ENCODE assay signal across 8 cellular contexts in genomic region chr3:197428117-197428761, GRCh38.
DNase-seq lines count a peak whose midpoint lies in the region; ATAC-seq and TF ChIP-seq lines count a peak whose summit lies in the region.

No MANE protein-coding gene starts in this region.

- H3K27ac ChIP-seq in CD8-positive, alpha-beta T cell (ENCODE audit: low read depth, low read length): no peak overlapping the region
- H3K27ac ChIP-seq in SK-N-SH (ENCODE audit: low read depth in 2 of 2, low read length in 1 of 2): peak overlapping the region in 1 of 2 experiments; percentile 90; a peak in 2 of 4 replicates
- H3K27ac ChIP-seq in breast epithelium: peak overlapping the region; percentile 3 to 55
- H3K27ac ChIP-seq in naive thymus-derived CD4-positive, alpha-beta T cell (ENCODE audit: low read depth, low read length): no peak overlapping the region

- H3K9me3 Mint-ChIP-seq in CD8-positive, alpha-beta T cell: no peaks in the 10 kb centered on the region
- H3K9me3 Mint-ChIP-seq in naive thymus-derived CD4-positive, alpha-beta T cell: no peaks in the 10 kb centered on the region

- no peaks in the 10 kb centered on the region for H3K36me3 ChIP-seq in CD8-positive, alpha-beta T cell (ENCODE audit: insufficient read depth, low read length)
- H3K36me3 ChIP-seq in SK-N-SH (replicated peaks in 1 of 2; ENCODE audit: control insufficient read depth in 1 of 2, insufficient read depth in 2 of 2, low read length in 1 of 2): no peaks in the 10 kb centered on the region
- H3K36me3 ChIP-seq in breast epithelium: no peaks in the 10 kb centered on the region
- no peaks in the 10 kb centered on the region for H3K36me3 ChIP-seq in naive thymus-derived CD4-positive, alpha-beta T cell (ENCODE audit: control insufficient read depth in 2 of 3, insufficient read depth in 3 of 3, low read length in 3 of 3)

- in situ Hi-C loops in GM13977 (cut with MboI; ENCODE audit: low pct_unique_long_range_greater_than_20kb, low sequenced_read_pairs, unreplicated experiment): no loop called here

- TF ChIP-seq RAD21 in SK-N-SH (IDR thresholded peaks at IDR 0.05; ENCODE audit: low read length): no peak

- CTCF ChIA-PET in CD8-positive, alpha-beta T cell (lab: Charles Lee): no interaction called here
- CTCF ChIA-PET in SK-N-SH (lab: Yijun Ruan, JAX): interaction anchor here (0.6 to 3.0 kb wide), 3 partner anchors 26 to 171 kb away, joined by 3 to 9 read pairs (median 6); no protein-coding TSS in a partner anchor
- CTCF ChIA-PET in naive thymus-derived CD4-positive, alpha-beta T cell (lab: Charles Lee): no interaction called here

- peaks cover 8% of the 10 kb centered on the region for H3K4me1 ChIP-seq in CD8-positive, alpha-beta T cell (ENCODE audit: insufficient read depth, low read length)
- H3K4me1 ChIP-seq in SK-N-SH (ENCODE audit: control insufficient read depth in 1 of 2, insufficient read depth in 2 of 2, low read depth in 1 of 2, low read length in 1 of 2): peaks cover 40 to 60% of the 10 kb centered on the region in 2 experiments
- H3K4me1 ChIP-seq in breast epithelium: no peaks in the 10 kb centered on the region
- peaks cover 0 to 7% of the 10 kb centered on the region in 2 donors for H3K4me1 ChIP-seq in naive thymus-derived CD4-positive, alpha-beta T cell (ENCODE audit: control insufficient read depth in 2 of 2, insufficient read depth in 2 of 2, low read length in 2 of 2)

- no peak overlapping the region for H3K27ac Mint-ChIP-seq in CD8-positive, alpha-beta T cell
- H3K27ac Mint-ChIP-seq in naive thymus-derived CD4-positive, alpha-beta T cell: peak overlapping the region in 7 of 9 donors; percentile 32 to 92 (median 56)

- peaks cover 21% of the 10 kb centered on the region for H3K4me1 Mint-ChIP-seq in CD8-positive, alpha-beta T cell (ENCODE audit: low read depth)
- peaks cover 10 to 52% (median 28%) of the 10 kb centered on the region in 7 donors for H3K4me1 Mint-ChIP-seq in naive thymus-derived CD4-positive, alpha-beta T cell

- H3K27me3 Mint-ChIP-seq in CD8-positive, alpha-beta T cell (ENCODE audit: low read depth): peaks cover 14% of the 10 kb centered on the region
- H3K27me3 Mint-ChIP-seq in naive thymus-derived CD4-positive, alpha-beta T cell: peaks cover 0 to 11% (median 4%) of the 10 kb centered on the region in 5 donors

- no peak overlapping the region for H2AFZ ChIP-seq in SK-N-SH (ENCODE audit: low read depth)

- H3K27me3 ChIP-seq in CD8-positive, alpha-beta T cell (ENCODE audit: insufficient read depth, low read length): no peaks in the 10 kb centered on the region
- H3K27me3 ChIP-seq in SK-N-SH (ENCODE audit: insufficient read depth) (no peaks in the 10 kb centered on the region), breast epithelium (no peaks in the 10 kb centered on the region)
- no peaks in the 10 kb centered on the region for H3K27me3 ChIP-seq in naive thymus-derived CD4-positive, alpha-beta T cell (ENCODE audit: control insufficient read depth in 2 of 2, insufficient read depth in 2 of 2, low read length in 2 of 2)

- no peak for TF ChIP-seq CTCF in CD8-positive, alpha-beta T cell (IDR thresholded peaks at IDR 0.05)
- no peak for TF ChIP-seq CTCF in SK-N-SH (IDR thresholded peaks at IDR 0.05)
- no peak for TF ChIP-seq CTCF in breast epithelium (IDR thresholded peaks at IDR 0.05)
- TF ChIP-seq CTCF in GM13977 (IDR thresholded peaks at IDR 0.05; ENCODE audit: extremely low read depth, insufficient read depth, missing control alignments): no peak

- no peak for TF ChIP-seq POLR2A in breast epithelium (IDR thresholded peaks at IDR 0.05)

- ATAC-seq in CD8-positive, alpha-beta T cell: peak; percentile 71
- peak; percentile 86 for ATAC-seq in naive thymus-derived CD4-positive, alpha-beta T cell

- H3K79me2 ChIP-seq in SK-N-SH (ENCODE audit: insufficient read depth): no peaks in the 10 kb centered on the region

- POLR2A ChIA-PET in CD8-positive, alpha-beta T cell (lab: Charles Lee): no interaction called here
- POLR2A ChIA-PET in SK-N-SH (lab: Yijun Ruan, JAX): no interaction called here
- POLR2A ChIA-PET in naive thymus-derived CD4-positive, alpha-beta T cell (lab: Charles Lee): no interaction called here

- H3K36me3 Mint-ChIP-seq in CD8-positive, alpha-beta T cell: no peaks in the 10 kb centered on the region
- H3K36me3 Mint-ChIP-seq in naive thymus-derived CD4-positive, alpha-beta T cell: peaks cover 0 to 6% (median 0%) of the 10 kb centered on the region in 5 donors

- intact Hi-C loops in CD8-positive, alpha-beta T cell (cut with DNase I, micrococcal nuclease): no loop called here
- intact Hi-C loops in breast epithelium (cut with DNase I; ENCODE audit: low total_unique reads): no loop called here
- intact Hi-C loops in naive thymus-derived CD4-positive, alpha-beta T cell (cut with micrococcal nuclease): no loop called here

- no peaks in the 10 kb centered on the region for H4K20me1 ChIP-seq in SK-N-SH (ENCODE audit: insufficient read depth)

- H3K4me3 ChIP-seq in CD8-positive, alpha-beta T cell (ENCODE audit: low read depth, low read length): no peak overlapping the region
- H3K4me3 ChIP-seq in SK-N-SH (ENCODE audit: low read depth in 2 of 2, low read length in 1 of 2) (no peak overlapping the region), breast epithelium (peak overlapping the region in 1 of 3 donors; percentile 13)
- no peak overlapping the region for H3K4me3 ChIP-seq in naive thymus-derived CD4-positive, alpha-beta T cell (ENCODE audit: low read length)

- H3K9me2 ChIP-seq in SK-N-SH: no peaks in the 10 kb centered on the region

- WGBS in SK-N-SH (ENCODE audit: low lambda C conversion rate): 69% methylated on average over 10 of the region's 10 CpGs

- peak overlapping the region; percentile 58 for H3K4me3 Mint-ChIP-seq in CD8-positive, alpha-beta T cell
- H3K4me3 Mint-ChIP-seq in naive thymus-derived CD4-positive, alpha-beta T cell: peak overlapping the region; percentile 66 to 84 (median 72)

- H3K4me2 ChIP-seq in SK-N-SH: no peak overlapping the region

- H3F3A ChIP-seq in SK-N-SH (replicated peaks; ENCODE audit: insufficient read depth): peaks cover 8% of the 10 kb centered on the region

- H3K9ac ChIP-seq in SK-N-SH: no peak overlapping the region

- TF ChIP-seq EP300 in SK-N-SH (IDR thresholded peaks at IDR 0.05; ENCODE audit: borderline replicate concordance in 1 of 2, low read depth in 1 of 2, low read length in 1 of 2): no peak

- DNase-seq in CD8-positive, alpha-beta T cell: peak in 5 of 7 experiments; percentile 19 to 53 (median 30)
- DNase-seq in SK-N-SH (peak; percentile 54), breast epithelium (ENCODE audit: low spot score in 2 of 2) (no peak), NCI-H146 treated with DMSO at 0.1 percent for 48 hours (lab: John Stamatoyannopoulos, UW; ENCODE audit: unreplicated experiment) (no peak), NCI-H2196 treated with DMSO at 0.1 percent for 48 hours (lab: John Stamatoyannopoulos, UW; ENCODE audit: unreplicated experiment) (no peak), NCI-H2107 (lab: John Stamatoyannopoulos, UW) (no peak), GM13977 (ENCODE audit: low spot score) (no peak)
- peak in 7 of 9 donors; percentile 16 to 63 (median 34) for DNase-seq in naive thymus-derived CD4-positive, alpha-beta T cell

- H3K9me3 ChIP-seq in CD8-positive, alpha-beta T cell (ENCODE audit: low read length): no peaks in the 10 kb centered on the region
- H3K9me3 ChIP-seq in SK-N-SH: no peaks in the 10 kb centered on the region
- no peaks in the 10 kb centered on the region for H3K9me3 ChIP-seq in breast epithelium
- H3K9me3 ChIP-seq in naive thymus-derived CD4-positive, alpha-beta T cell (ENCODE audit: control insufficient read depth in 2 of 3, low read length in 3 of 3): no peaks in the 10 kb centered on the region

TF ChIP-seq in SK-N-SH, 30 proteins besides CTCF, POLR2A, EP300 and RAD21:
- no peak for TF ChIP-seq IRF3 (IDR thresholded peaks at IDR 0.05; ENCODE audit: low read depth, low read length)
- TF ChIP-seq MXI1 (IDR thresholded peaks at IDR 0.05; ENCODE audit: low read depth, low read length): peak; percentile 19; the same call in 1 of the 2 replicates

Comparison
In these comparisons a context has a peak if more than half of its experiments do, and no peak if none do; other contexts are left out.
1. DNase-seq: peak in CD8-positive, alpha-beta T cell (5 of 7), SK-N-SH (single experiment) and naive thymus-derived CD4-positive, alpha-beta T cell (7 of 9); none in breast epithelium (0 of 2), NCI-H146 treated with DMSO at 0.1 percent for 48 hours (single experiment), NCI-H2196 treated with DMSO at 0.1 percent for 48 hours (single experiment), NCI-H2107 (single experiment) and GM13977 (single experiment).
2. H3K27ac ChIP-seq: peak in breast epithelium (2 of 2); none in CD8-positive, alpha-beta T cell (single experiment) and naive thymus-derived CD4-positive, alpha-beta T cell (single experiment).